Comparison of ENCODE assay signal across 18 cellular contexts in the genomic region with DNA sequence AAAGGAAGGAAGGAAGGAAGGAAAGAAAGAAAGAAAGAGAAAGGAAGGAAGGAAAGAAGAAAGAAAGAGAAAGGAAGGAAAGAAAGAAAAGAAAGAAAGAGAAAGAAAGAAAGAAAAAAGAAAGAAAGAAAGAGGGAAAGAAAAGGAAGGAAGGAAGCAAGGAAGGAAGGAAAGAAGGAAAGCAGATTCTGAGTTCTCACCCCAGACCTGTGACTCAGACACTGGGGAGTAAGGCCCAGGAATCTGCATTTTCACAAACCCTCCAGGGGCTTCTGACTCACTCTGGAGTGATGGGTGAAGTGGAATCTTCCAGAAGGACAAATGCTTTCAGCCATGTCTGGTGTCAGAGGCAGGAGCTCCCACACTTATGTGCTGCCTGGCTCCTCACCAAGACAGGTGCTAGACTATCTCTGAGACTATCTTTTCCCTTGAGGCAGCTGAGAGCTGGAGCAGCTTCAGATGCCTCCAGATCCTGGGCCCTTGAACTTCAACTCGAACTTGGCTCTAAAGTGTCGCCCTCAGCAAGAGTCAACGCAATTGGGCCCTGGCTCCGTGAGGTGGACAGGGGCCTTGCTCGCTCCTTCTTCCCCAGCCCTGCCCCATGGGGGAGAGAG. TPM values are rescaled to one million over a fixed set of nuclear protein-coding genes. Genes with fewer than 3 reads are reported as not detected.
DNase-seq lines count a peak whose midpoint lies in the region; ATAC-seq and TF ChIP-seq lines count a peak whose summit lies in the region.
"Had no signal": no experiment of that assay in that cellular context is flagged by ENCODE, and none has a peak within 500 bp of the region (broad histone marks: within the 10 kb centered on the region; RNA-seq: fewer than 3 reads in every experiment).

No MANE protein-coding gene starts in this region.

- H3K4me3 Mint-ChIP-seq in Caco-2 (ENCODE audit: unreplicated experiment) = no peak overlapping the region
- H3K4me3 Mint-ChIP-seq in progenitor cell of endocrine pancreas (ENCODE audit: low read depth) = no peak overlapping the region

- CTCF ChIA-PET in Caco-2 (lab: Charles Lee) = interaction anchor here (0.8 kb wide), 1 partner anchor 23 kb away, joined by 4 read pairs; no protein-coding TSS in a partner anchor

- no peaks in the 10 kb centered on the region for H3K9me3 ChIP-seq in Caco-2
- no peaks in the 10 kb centered on the region for H3K9me3 ChIP-seq in SU-DHL-6 (ENCODE audit: insufficient read depth, low read length)
- H3K9me3 ChIP-seq: HAP-1, neutrophil, sigmoid colon, uterus had no signal

- no TSS peak for BruUV-seq in Caco-2 (replicated peaks; lab: Mats Ljungman, UMichigan)

- H3K36me3 ChIP-seq in Caco-2 (ENCODE audit: control insufficient read depth, insufficient read depth, low read length) (no peaks in the 10 kb centered on the region), H7 (replicated peaks; ENCODE audit: control insufficient read depth, insufficient read depth, low read length) (no peaks in the 10 kb centered on the region), SU-DHL-6 (ENCODE audit: low read length) (no peaks in the 10 kb centered on the region)
- H3K36me3 ChIP-seq: HAP-1, neutrophil, sigmoid colon, uterus had no signal

- no peaks in the 10 kb centered on the region for H3K79me2 ChIP-seq in SU-DHL-6 (ENCODE audit: insufficient read depth, low read length)

- 0 out of 2 replicates have a peak overlapping the region, but pooled peaks have one; percentile 39 for H3K9ac ChIP-seq in SU-DHL-6 (ENCODE audit: low read length)

- no peak for ATAC-seq in GM19328 (IDR thresholded peaks at IDR 0.05; ENCODE audit: unreplicated experiment)

- H3K9me2 ChIP-seq in SU-DHL-6 (replicated peaks; ENCODE audit: insufficient read depth, low read length) = no peaks in the 10 kb centered on the region

- POLR2A ChIA-PET in Caco-2 (lab: Charles Lee) = no interaction called here

- H4K20me1 ChIP-seq in SU-DHL-6 (ENCODE audit: low read depth, low read length) = no peaks in the 10 kb centered on the region

- H3K36me3 Mint-ChIP-seq in Caco-2 (ENCODE audit: insufficient read depth, unreplicated experiment) (peaks cover 9% of the 10 kb centered on the region), progenitor cell of endocrine pancreas (ENCODE audit: insufficient read depth) (no peaks in the 10 kb centered on the region)

- H3K27me3 ChIP-seq in Caco-2 (replicated peaks; ENCODE audit: control insufficient read depth, insufficient read depth, low read length) (no peaks in the 10 kb centered on the region), H7 (ENCODE audit: control insufficient read depth, insufficient read depth, low read length) (no peaks in the 10 kb centered on the region), SU-DHL-6 (ENCODE audit: low read length) (no peaks in the 10 kb centered on the region)
- H3K27me3 ChIP-seq: neutrophil, sigmoid colon, uterus had no signal

- H3K27me3 Mint-ChIP-seq in Caco-2 (ENCODE audit: insufficient read depth, unreplicated experiment) (no peaks in the 10 kb centered on the region), progenitor cell of endocrine pancreas (no peaks in the 10 kb centered on the region)

- peak overlapping the region; percentile 87; the same call in 1 of the 2 replicates for H3K27ac ChIP-seq in SU-DHL-6 (ENCODE audit: low read depth, low read length)
- H3K27ac ChIP-seq: sigmoid colon, uterus had no signal

- intact Hi-C loops in Caco-2 (cut with micrococcal nuclease; ENCODE audit: unreplicated experiment) = no loop called here

- H3K27ac Mint-ChIP-seq in Caco-2 (ENCODE audit: unreplicated experiment) (peak overlapping the region; percentile 97), progenitor cell of endocrine pancreas (no peak overlapping the region)

- H3K4me1 Mint-ChIP-seq in Caco-2 (ENCODE audit: low read depth, unreplicated experiment) = peaks cover 9% of the 10 kb centered on the region
- H3K4me1 Mint-ChIP-seq in progenitor cell of endocrine pancreas (ENCODE audit: low read depth) = peaks cover 22% of the 10 kb centered on the region

- peaks cover 45% of the 10 kb centered on the region for H3K4me1 ChIP-seq in Caco-2
- H3K4me1 ChIP-seq: sigmoid colon, uterus had no signal

- no peak overlapping the region for H2AFZ ChIP-seq in SU-DHL-6 (ENCODE audit: low read depth, low read length, severe bottlenecking)

- H3K9me3 Mint-ChIP-seq in Caco-2 (ENCODE audit: unreplicated experiment) (no peaks in the 10 kb centered on the region), progenitor cell of endocrine pancreas (ENCODE audit: low read depth) (no peaks in the 10 kb centered on the region)

- no peak overlapping the region for H3K4me2 ChIP-seq in SU-DHL-6 (ENCODE audit: low read depth, low read length, poor library complexity, severe bottlenecking)

- no peak overlapping the region for H3K4me3 ChIP-seq in Caco-2 (ENCODE audit: low read depth, low read length)
- no peak overlapping the region for H3K4me3 ChIP-seq in H7 (ENCODE audit: insufficient read depth, low read depth, low read length)
- no peak overlapping the region for H3K4me3 ChIP-seq in SU-DHL-6 (ENCODE audit: insufficient read depth, low read length, poor library complexity, severe bottlenecking)
- H3K4me3 ChIP-seq: HAP-1, sigmoid colon, uterus had no signal

- H3F3A ChIP-seq in SU-DHL-6 (ENCODE audit: insufficient read depth) = peaks cover 15% of the 10 kb centered on the region; the same call in 1 of the 2 replicates

- DNase-seq in Caco-2 = no peak
- DNase-seq in H7 = peak; percentile 44
- peak; percentile 83 for DNase-seq in islet precursor cell
- no peak for DNase-seq in progenitor cell of endocrine pancreas (ENCODE audit: low spot score, unreplicated experiment)
- no peak for DNase-seq in AG20443 (ENCODE audit: low spot score)
- no peak for DNase-seq in RKO (ENCODE audit: low spot score)
- DNase-seq: C1 segment of cervical spinal cord; KBM-7; mesenchymal stem cell; NCI-H146; NCI-H526 treated with DMSO at 0.1 percent for 48 hours; sigmoid colon; stimulated activated CD4-positive, alpha-beta T cell treated with anti-CD3 and anti-CD28 coated beads, Interleukin-4, amount 100 ng/mL, for 1 hour; uterus had no signal

- TF ChIP-seq CTCF in Caco-2 (IDR thresholded peaks at IDR 0.05; ENCODE audit: insufficient read depth in 1 of 2, low read depth in 1 of 2, low read length in 1 of 2, severe bottlenecking in 1 of 2, unreplicated experiment in 1 of 2) = no peak
- TF ChIP-seq CTCF in SU-DHL-6 (IDR thresholded peaks at IDR 0.05; ENCODE audit: insufficient read depth, low read length, poor library complexity, severe bottlenecking) = no peak
- no peak for TF ChIP-seq CTCF in progenitor cell of endocrine pancreas (IDR thresholded peaks at IDR 0.05; ENCODE audit: unreplicated experiment)

RNA-seq across cellular contexts. Expression of gene SCARB1, which starts 19.7 kb away (rescaled TPM):
- total RNA-seq in Caco-2 (2022) (104 and 106 TPM in 2 replicates), progenitor cell of endocrine pancreas (20.6 and 21.5 TPM in 2 replicates)
- total RNA-seq in H7 (2014; rRNA removed; shearing (Covaris generic)) = 44.9 and 45.1 TPM in 2 replicates

RNA-seq across cellular contexts. Expression of gene UBC, which starts 31.1 kb away (rescaled TPM):
- total RNA-seq in Caco-2 (2022) (782 and 880 TPM in 2 replicates), progenitor cell of endocrine pancreas (630 and 645 TPM in 2 replicates)
- 1,051 and 1,131 TPM in 2 replicates for total RNA-seq in H7 (2014; rRNA removed; shearing (Covaris generic))

Comparison
In these comparisons a context has a peak if more than half of its experiments do, and no peak if none do; other contexts are left out.
1. DNase-seq: peak in H7 (single experiment) and islet precursor cell (single experiment); none in Caco-2 (0 of 2), progenitor cell of endocrine pancreas (single experiment), AG20443 (single experiment) and RKO (single experiment).